Comparison of ENCODE assay signal across 19 cellular contexts in the genomic region with DNA sequence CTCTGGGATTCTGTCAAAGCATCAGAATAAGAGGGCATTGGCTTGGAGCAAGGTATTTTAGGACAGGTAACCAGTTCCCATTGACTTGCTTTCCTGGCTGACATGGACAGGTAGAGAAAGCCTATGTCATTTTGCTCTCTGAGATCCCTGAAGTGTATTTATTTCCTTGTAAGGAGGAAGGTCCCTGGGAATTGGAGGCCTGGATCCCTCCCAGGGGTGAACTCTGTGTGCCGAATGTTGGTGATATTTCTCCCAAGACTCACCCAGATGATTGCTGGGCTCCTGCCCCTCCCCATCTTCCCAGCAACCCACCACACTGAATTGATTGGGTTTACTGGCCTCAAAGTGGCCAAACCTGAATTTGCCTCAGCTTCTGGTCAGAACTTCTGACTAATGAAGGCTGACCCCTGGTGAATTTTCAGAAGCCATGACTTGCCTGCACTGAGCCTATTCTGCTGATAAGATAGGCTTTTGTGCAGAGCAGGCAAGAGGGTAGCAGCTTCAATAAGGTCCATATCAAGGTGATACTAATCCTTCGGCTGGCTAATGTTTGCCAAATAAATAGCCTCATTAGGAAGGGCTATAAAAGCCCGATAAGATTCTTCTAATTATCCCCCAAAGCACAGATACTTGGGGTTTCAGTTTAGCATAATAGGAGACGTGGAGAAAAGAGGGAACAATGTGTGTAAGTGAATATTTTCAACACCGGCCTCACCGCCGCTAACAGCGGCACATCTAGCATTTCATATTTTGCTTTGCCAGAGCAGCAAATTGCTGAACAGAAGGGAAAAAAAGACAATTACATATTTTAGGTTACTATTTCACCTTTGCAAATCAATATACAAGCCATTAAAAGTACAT.
A peak's percentile ranks its signal among the peaks of the same experiment; 100 is the strongest.
DNase-seq lines count a peak whose midpoint lies in the region; ATAC-seq and TF ChIP-seq lines count a peak whose summit lies in the region.
"Had no signal": no experiment of that assay in that cellular context is flagged by ENCODE, and none has a peak within 500 bp of the region (broad histone marks: within the 10 kb centered on the region; RNA-seq: fewer than 3 reads in every experiment).

No MANE protein-coding gene starts in this region.

- POLR2A ChIA-PET in OCI-LY7 (lab: Charles Lee), result interaction anchor here (1.0 to 1.2 kb wide), 2 partner anchors 11 to 269 kb away, joined by 3 to 4 read pairs; no protein-coding TSS in a partner anchor

- H3K79me2 ChIP-seq in OCI-LY7 (ENCODE audit: insufficient read depth, low read depth, low read length), result no peaks in the 10 kb centered on the region

- H3K4me3 ChIP-seq in adipocyte (ENCODE audit: low read length) (no peak overlapping the region), OCI-LY7 (ENCODE audit: low read depth, low read length, poor library complexity, severe bottlenecking) (no peak overlapping the region)
- H3K4me3 ChIP-seq: coronary artery, GM23338, psoas muscle had no signal

- H3K9me3 ChIP-seq in adipocyte (ENCODE audit: control insufficient read depth, low read length) (no peaks in the 10 kb centered on the region), OCI-LY7 (ENCODE audit: low read length) (no peaks in the 10 kb centered on the region)
- H3K9me3 ChIP-seq: BE2C, psoas muscle had no signal

- no peak overlapping the region for H2AFZ ChIP-seq in OCI-LY7 (ENCODE audit: low read length)
- H2AFZ ChIP-seq: GM23338 had no signal

- H3K27me3 ChIP-seq in adipocyte (replicated peaks; ENCODE audit: control insufficient read depth, insufficient read depth, low read length), result peaks cover 3% of the 10 kb centered on the region
- H3K27me3 ChIP-seq: BE2C had no signal

- BruUV-seq in OCI-LY7 (replicated peaks; lab: Mats Ljungman, UMichigan), result no TSS peak

- no peaks in the 10 kb centered on the region for H3K4me1 ChIP-seq in adipocyte (ENCODE audit: control insufficient read depth, insufficient read depth, low read length)
- peaks cover 10% of the 10 kb centered on the region for H3K4me1 ChIP-seq in OCI-LY7 (ENCODE audit: insufficient read depth, low read length, poor library complexity, severe bottlenecking)
- H3K4me1 ChIP-seq: BE2C had no signal

- no peaks in the 10 kb centered on the region for H4K20me1 ChIP-seq in OCI-LY7 (ENCODE audit: insufficient read depth, low read length)

- H3K9me2 ChIP-seq in OCI-LY7 (ENCODE audit: insufficient read depth, low read length), result no peaks in the 10 kb centered on the region

- CTCF ChIA-PET in OCI-LY7 (lab: Charles Lee; ENCODE audit: unreplicated experiment), result no interaction called here

- no peak overlapping the region for H3K9ac ChIP-seq in adipocyte (ENCODE audit: low read length)

- H3K36me3 ChIP-seq in adipocyte (ENCODE audit: control insufficient read depth, insufficient read depth, low read length, severe bottlenecking), result no peaks in the 10 kb centered on the region
- H3K36me3 ChIP-seq in OCI-LY7 (ENCODE audit: insufficient read depth, low read length), result no peaks in the 10 kb centered on the region
- H3K36me3 ChIP-seq: BE2C had no signal

- intact Hi-C loops in OCI-LY7 (cut with micrococcal nuclease; ENCODE audit: unreplicated experiment), result no loop called here

- peak; percentile 5 for DNase-seq in AG20443 (ENCODE audit: low spot score)
- DNase-seq in HPDE6-E6E7 (ENCODE audit: extremely low spot score), result peak; percentile 58
- peak; percentile 68 for DNase-seq in adipocyte (ENCODE audit: low read depth)
- DNase-seq in iris pigment epithelial cell (ENCODE audit: low read depth), result peak; percentile 31
- no peak for DNase-seq in ACHN
- DNase-seq in OCI-LY7 (ENCODE audit: low spot score), result no peak
- DNase-seq: activated naive CD8-positive, alpha-beta T cell treated with anti-CD3 and anti-CD28 coated beads, Interleukin-2, amount 10 ng/mL, durations not matched to agents 7 days and 5 days; BE2C; immature natural killer cell; MV-4-11; NCI-H446; psoas muscle; Right ventricle myocardium superior; stimulated activated CD4-positive, alpha-beta T cell treated with anti-CD3 and anti-CD28 coated beads, Interleukin-4, amount 100 ng/mL, for 1 hour had no signal

- TF ChIP-seq CTCF in OCI-LY7 (conservative IDR thresholded peaks at IDR 0.05; ENCODE audit: low read length), result no peak

- ATAC-seq in GM18502 (IDR thresholded peaks at IDR 0.05; ENCODE audit: poor library complexity, unreplicated experiment) (no peak), GM18858 (IDR thresholded peaks at IDR 0.05; ENCODE audit: unreplicated experiment) (no peak)
- ATAC-seq: GM23338; psoas muscle; stimulated activated effector memory CD8-positive, alpha-beta T cell treated with anti-CD3 and anti-CD28 coated beads, Interleukin-12 subunit alpha, Interleukin-12 subunit beta, amount 100 ng/mL, for 72 hours had no signal

- H3K27ac ChIP-seq in OCI-LY7 (ENCODE audit: low read depth, low read length, poor library complexity, severe bottlenecking), result no peak overlapping the region
- H3K27ac ChIP-seq: coronary artery, psoas muscle had no signal

- H3K4me2 ChIP-seq in OCI-LY7 (ENCODE audit: low read length), result no peak overlapping the region
- H3K4me2 ChIP-seq: GM23338 had no signal

- in situ Hi-C loops in ACHN (cut with HindIII; ENCODE audit: low pct_ligation_motif_present, low pct_unique_long_range_greater_than_20kb, low sequenced_read_pairs), result no loop called here

Comparison
In these comparisons a context has a peak if more than half of its experiments do, and no peak if none do; other contexts are left out.
1. DNase-seq: peak in AG20443 (single experiment), HPDE6-E6E7 (single experiment), adipocyte (single experiment) and iris pigment epithelial cell (single experiment); none in ACHN (single experiment) and OCI-LY7 (single experiment).